ENCODE assay signal across 21 cellular contexts in the genomic region with DNA sequence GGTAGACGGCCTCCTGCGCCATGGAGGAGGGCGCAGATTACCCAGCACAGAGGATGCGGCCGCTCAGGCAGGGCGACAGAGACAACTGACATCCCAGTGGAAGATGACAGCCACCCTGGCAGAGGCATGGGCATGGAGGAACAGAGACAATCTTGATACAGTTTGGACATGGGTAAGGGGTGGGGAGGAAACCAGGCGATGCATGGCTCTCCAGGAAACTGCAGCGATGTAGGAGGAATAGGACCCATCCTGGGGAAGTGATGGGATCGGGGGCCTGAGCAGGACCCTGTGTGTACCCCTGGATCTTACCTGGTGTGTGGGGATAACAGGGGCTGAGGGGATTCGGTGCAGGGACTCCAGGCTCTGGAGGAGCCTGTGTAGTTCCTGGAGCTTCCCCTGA. TPM values are rescaled to one million over a fixed set of nuclear protein-coding genes. Genes with fewer than 3 reads are reported as not detected.
DNase-seq lines count a peak whose midpoint lies in the region; ATAC-seq, FAIRE-seq and TF ChIP-seq lines count a peak whose summit lies in the region.
"Had no signal": no experiment of that assay in that cellular context is flagged by ENCODE, and none has a peak within 500 bp of the region (broad histone marks: within the 10 kb centered on the region; RNA-seq: fewer than 3 reads in every experiment).

No MANE protein-coding gene starts in this region.

- no peaks in the 10 kb centered on the region for H3K27me3 ChIP-seq in CD4-positive, CD25-positive, alpha-beta regulatory T cell (ENCODE audit: control insufficient read depth, insufficient read depth, low read length)
- no peaks in the 10 kb centered on the region for H3K27me3 ChIP-seq in osteoblast (ENCODE audit: insufficient read depth, low read length)
- H3K27me3 ChIP-seq: BLaER1 treated with 17β-estradiol and CSF1 and Interleukin-3, amounts not matched to agents 10 nM and 100 nM had no signal

- no peak overlapping the region for H3K27ac ChIP-seq in CD4-positive, CD25-positive, alpha-beta regulatory T cell (ENCODE audit: insufficient read depth, low read length, poor library complexity, severe bottlenecking)
- no peak overlapping the region for H3K27ac ChIP-seq in osteoblast (ENCODE audit: low read depth, low read length)
- H3K27ac ChIP-seq: BLaER1 treated with 17β-estradiol and CSF1 and Interleukin-3, amounts not matched to agents 10 nM and 100 nM had no signal

- no peak overlapping the region for H3K4me3 Mint-ChIP-seq in CD4-positive, CD25-positive, alpha-beta regulatory T cell
- H3K4me3 Mint-ChIP-seq in chondrocyte (ENCODE audit: unreplicated experiment) = no peak overlapping the region
- H3K4me3 Mint-ChIP-seq: B cell; CD8-positive, alpha-beta memory T cell; HFFc6 had no signal

- H3K4me2 ChIP-seq in osteoblast (ENCODE audit: insufficient read depth, low read length) = no peak overlapping the region
- H3K4me2 ChIP-seq: BLaER1 treated with 17β-estradiol and CSF1 and Interleukin-3, amounts not matched to agents 10 nM and 100 nM had no signal

- H3K27me3 Mint-ChIP-seq in CD4-positive, CD25-positive, alpha-beta regulatory T cell = no peaks in the 10 kb centered on the region
- no peaks in the 10 kb centered on the region for H3K27me3 Mint-ChIP-seq in chondrocyte (ENCODE audit: low read depth)
- H3K27me3 Mint-ChIP-seq: B cell; CD8-positive, alpha-beta memory T cell had no signal

- no peak for TF ChIP-seq CTCF in chondrocyte (IDR thresholded peaks at IDR 0.05)
- no peak for TF ChIP-seq CTCF in osteoblast (IDR thresholded peaks at IDR 0.05; ENCODE audit: extremely low read depth, low read depth, low read length)
- no peak for TF ChIP-seq CTCF in mucosa of descending colon (IDR thresholded peaks at IDR 0.05)

- H3K9me3 ChIP-seq in CD4-positive, CD25-positive, alpha-beta regulatory T cell (ENCODE audit: control insufficient read depth in 2 of 2, low read length in 2 of 2) = no peaks in the 10 kb centered on the region
- no peaks in the 10 kb centered on the region for H3K9me3 ChIP-seq in osteoblast (ENCODE audit: low read depth, low read length)
- H3K9me3 ChIP-seq in mucosa of descending colon = no peaks in the 10 kb centered on the region
- H3K9me3 ChIP-seq: BLaER1 treated with 17β-estradiol and CSF1 and Interleukin-3, amounts not matched to agents 10 nM and 100 nM had no signal

- no peaks in the 10 kb centered on the region for H3K9me3 Mint-ChIP-seq in CD4-positive, CD25-positive, alpha-beta regulatory T cell
- H3K9me3 Mint-ChIP-seq in chondrocyte (ENCODE audit: low read depth) = no peaks in the 10 kb centered on the region
- H3K9me3 Mint-ChIP-seq: CD8-positive, alpha-beta memory T cell; HFFc6 had no signal

- intact Hi-C loops in mucosa of descending colon (cut with DNase I, micrococcal nuclease) = no loop called here

- peaks cover 20% of the 10 kb centered on the region for H3K4me1 ChIP-seq in CD4-positive, CD25-positive, alpha-beta regulatory T cell (ENCODE audit: control insufficient read depth, insufficient read depth, low read length, poor library complexity, severe bottlenecking)
- H3K4me1 ChIP-seq in osteoblast (ENCODE audit: insufficient read depth, low read length) (peaks cover 14% of the 10 kb centered on the region), mucosa of descending colon (ENCODE audit: low read depth) (peaks cover 22% of the 10 kb centered on the region)

- no peak overlapping the region for H3K4me3 ChIP-seq in CD4-positive, CD25-positive, alpha-beta regulatory T cell (ENCODE audit: low read depth, low read length)
- H3K4me3 ChIP-seq in osteoblast (ENCODE audit: insufficient read depth, low read length) (no peak overlapping the region), mucosa of descending colon (no peak overlapping the region)
- H3K4me3 ChIP-seq: BLaER1 treated with 17β-estradiol and CSF1 and Interleukin-3, amounts not matched to agents 10 nM and 100 nM; GM12878 had no signal

- peaks cover 20% of the 10 kb centered on the region for H3K36me3 Mint-ChIP-seq in CD4-positive, CD25-positive, alpha-beta regulatory T cell
- peaks cover 34% of the 10 kb centered on the region for H3K36me3 Mint-ChIP-seq in chondrocyte (ENCODE audit: low read depth)

- H3K4me1 Mint-ChIP-seq in CD4-positive, CD25-positive, alpha-beta regulatory T cell = peaks cover 0 to 23% (median 12%) of the 10 kb centered on the region in 4 donors
- H3K4me1 Mint-ChIP-seq in chondrocyte (ENCODE audit: low read depth) = peaks cover 20% of the 10 kb centered on the region

- no peak overlapping the region for H2AFZ ChIP-seq in osteoblast (ENCODE audit: low read length)

- DNase-seq in CD4-positive, CD25-positive, alpha-beta regulatory T cell = no peak
- DNase-seq in chondrocyte (ENCODE audit: low spot score) (peak; percentile 60), osteoblast (ENCODE audit: insufficient read length, low spot score, missing footprints) (peak; percentile 51), urothelium cell line (ENCODE audit: low spot score) (no peak), mucosa of descending colon (no peak)
- no peak for DNase-seq in stimulated activated CD8-positive, alpha-beta memory T cell treated with anti-CD3 and anti-CD28 coated beads, Interleukin-4, amount 100 ng/mL, for 48 hours
- DNase-seq: COR-L47, DMS 273 treated with DMSO at 0.1 percent for 48 hours, DMS53, DND-41, EL, GOT3, H7, HFFc6 had no signal

- peaks cover 59% of the 10 kb centered on the region for H3K36me3 ChIP-seq in CD4-positive, CD25-positive, alpha-beta regulatory T cell (ENCODE audit: control insufficient read depth, insufficient read depth, low read length)
- H3K36me3 ChIP-seq in osteoblast (ENCODE audit: insufficient read depth, low read length) (peaks cover 7% of the 10 kb centered on the region), mucosa of descending colon (ENCODE audit: low read depth) (peaks cover 10% of the 10 kb centered on the region)

- no peak for ATAC-seq in CD4-positive, CD25-positive, alpha-beta regulatory T cell (ENCODE audit: low read depth in 2 of 2)
- ATAC-seq in activated CD4-positive, CD25-positive, alpha-beta regulatory T cell treated with anti-CD3 and anti-CD28 coated beads, Interleukin-2, amount 50 U/mL, for 24 hours = no peak
- no peak for ATAC-seq in mucosa of descending colon
- ATAC-seq: GM12878, HCT116 had no signal

- no peaks in the 10 kb centered on the region for H3K79me2 ChIP-seq in osteoblast (ENCODE audit: insufficient read depth, low read length)

- FAIRE-seq in urothelium cell line (lab: Jason Lieb, UNC) = peak; percentile 65
- FAIRE-seq: GM12878 had no signal

- H3K27ac Mint-ChIP-seq in CD4-positive, CD25-positive, alpha-beta regulatory T cell = peak overlapping the region in 2 of 3 donors; percentile 32 to 35
- H3K27ac Mint-ChIP-seq in chondrocyte (ENCODE audit: unreplicated experiment) = no peak overlapping the region
- H3K27ac Mint-ChIP-seq: B cell, HFFc6 had no signal

- H4K20me1 ChIP-seq in osteoblast (ENCODE audit: insufficient read depth, low read length) = peaks cover 3% of the 10 kb centered on the region

RNA-seq across cellular contexts. Expression of a gene that starts 4.6 kb away (rescaled TPM):
- 46.1 TPM for total RNA-seq in CD4-positive, CD25-positive, alpha-beta regulatory T cell
- polyA plus RNA-seq in CD4-positive, CD25-positive, alpha-beta regulatory T cell = 1 to 10 TPM; 2.1 to 5.1 (median 3.4) TPM
- total RNA-seq in chondrocyte = 17.4 to 28.1 TPM (median 20.3 TPM) in 3 replicates
- total RNA-seq in osteoblast = 8.0 and 8.3 TPM in 2 replicates
- total RNA-seq in mucosa of descending colon = 10 to 100 TPM; 38.2 to 85.5 (median 71.1) TPM

RNA-seq across cellular contexts. Expression of a gene that starts 14.4 kb away (rescaled TPM):
- 40.8 TPM for total RNA-seq in CD4-positive, CD25-positive, alpha-beta regulatory T cell
- polyA plus RNA-seq in CD4-positive, CD25-positive, alpha-beta regulatory T cell = 10 to 100 TPM; 47.2 to 58.8 (median 54.2) TPM
- total RNA-seq in chondrocyte (23.9 to 25.4 TPM (median 24.8 TPM) in 3 replicates), osteoblast (32.7 and 35.8 TPM in 2 replicates), mucosa of descending colon (10 to 100 TPM; 36.2 to 46.0 (median 41.8) TPM)

RNA-seq across cellular contexts. Expression of a gene that starts 14.5 kb away (rescaled TPM):
- 0.20 TPM for total RNA-seq in CD4-positive, CD25-positive, alpha-beta regulatory T cell
- under 1 TPM; 0.11 to 0.48 (median 0.21) TPM for polyA plus RNA-seq in CD4-positive, CD25-positive, alpha-beta regulatory T cell
- total RNA-seq in chondrocyte (0.35 to 0.65 TPM in 2 of 3 replicates, not detected in the other), osteoblast (not detected in 2 replicates), mucosa of descending colon (under 1 TPM in 2 of 3 donors, not detected in 1; 0.14 to 0.36 TPM)
- total RNA-seq: G401 had no signal

RNA-seq across cellular contexts. Expression of a gene that starts 24.1 kb away (rescaled TPM):
- total RNA-seq in CD4-positive, CD25-positive, alpha-beta regulatory T cell = 24.4 TPM
- 10 to 100 TPM; 15.9 to 30.9 (median 21.2) TPM for polyA plus RNA-seq in CD4-positive, CD25-positive, alpha-beta regulatory T cell
- total RNA-seq in chondrocyte (14.9 to 32.9 TPM (median 15.7 TPM) in 3 replicates), osteoblast (41.0 and 42.7 TPM in 2 replicates), mucosa of descending colon (10 to 100 TPM; 38.4 to 45.1 (median 38.5) TPM)

RNA-seq across cellular contexts. Expression of a gene that starts 34.0 kb away (rescaled TPM):
- 0.17 TPM for total RNA-seq in CD4-positive, CD25-positive, alpha-beta regulatory T cell
- polyA plus RNA-seq in CD4-positive, CD25-positive, alpha-beta regulatory T cell = not detected
- total RNA-seq in chondrocyte = 0.05 to 0.15 TPM (median 0.08 TPM) in 3 replicates
- total RNA-seq in osteoblast = under 0.01 TPM in 2 replicates
- 10 to 100 TPM in 1 of 3 donors, 1 to 10 TPM in 2; 2.0 to 11.6 (median 4.7) TPM for total RNA-seq in mucosa of descending colon
- total RNA-seq: B cell, GM12878 had no signal

Comparison
In these comparisons a context has a peak if more than half of its experiments do, and no peak if none do; other contexts are left out.
1. DNase-seq: peak in chondrocyte (single experiment) and osteoblast (single experiment); none in CD4-positive, CD25-positive, alpha-beta regulatory T cell (0 of 3), urothelium cell line (single experiment), mucosa of descending colon (0 of 3) and stimulated activated CD8-positive, alpha-beta memory T cell treated with anti-CD3 and anti-CD28 coated beads, Interleukin-4, amount 100 ng/mL, for 48 hours (single experiment).